In the genomic region with DNA sequence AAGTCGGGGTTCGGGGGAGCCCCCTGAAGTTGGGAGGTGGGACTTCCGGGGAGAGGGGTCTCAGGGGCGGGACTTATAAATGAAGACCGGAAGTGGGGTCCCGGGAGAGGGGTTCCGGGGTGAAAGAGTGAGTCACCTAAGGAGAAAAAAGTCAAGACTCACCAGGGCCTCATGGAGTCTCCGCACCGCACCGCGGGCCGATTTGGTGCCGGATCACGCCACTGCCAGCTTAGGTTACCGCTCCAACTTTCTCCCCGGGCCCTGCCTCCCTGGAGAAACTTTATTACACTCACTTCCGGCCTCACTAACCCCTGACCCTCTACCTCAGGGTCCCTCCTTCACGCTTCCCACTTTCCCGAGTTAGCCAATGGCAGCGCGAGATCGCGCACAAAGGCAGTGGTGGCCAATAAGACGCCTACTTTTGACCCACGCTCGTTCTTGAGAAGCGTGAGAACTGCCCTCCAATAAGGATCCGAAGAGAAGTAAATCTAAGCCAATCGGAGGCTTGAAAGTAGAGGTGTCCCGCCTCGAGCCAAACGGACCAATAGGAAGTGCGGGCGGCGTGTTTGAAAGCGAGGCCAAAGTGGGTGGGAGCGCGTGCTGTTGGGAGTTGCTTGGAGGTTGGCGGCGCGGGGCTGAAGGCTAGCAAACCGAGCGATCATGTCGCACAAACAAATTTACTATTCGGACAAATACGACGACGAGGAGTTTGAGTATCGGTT, we compare ENCODE assay signal across 1 cellular context.
TF ChIP-seq lines count a peak whose summit lies in the region.

CKS1B (plus strand) TSS at position 596 of the 722 bp plus-strand sequence; CDS start at position 661, 65 bp downstream.

TF ChIP-seq in HepG2, 621 proteins besides CTCF, POLR2A, EP300 and RAD21 (continued from another document and continues in another):
- TF ChIP-seq, protein P1, sequence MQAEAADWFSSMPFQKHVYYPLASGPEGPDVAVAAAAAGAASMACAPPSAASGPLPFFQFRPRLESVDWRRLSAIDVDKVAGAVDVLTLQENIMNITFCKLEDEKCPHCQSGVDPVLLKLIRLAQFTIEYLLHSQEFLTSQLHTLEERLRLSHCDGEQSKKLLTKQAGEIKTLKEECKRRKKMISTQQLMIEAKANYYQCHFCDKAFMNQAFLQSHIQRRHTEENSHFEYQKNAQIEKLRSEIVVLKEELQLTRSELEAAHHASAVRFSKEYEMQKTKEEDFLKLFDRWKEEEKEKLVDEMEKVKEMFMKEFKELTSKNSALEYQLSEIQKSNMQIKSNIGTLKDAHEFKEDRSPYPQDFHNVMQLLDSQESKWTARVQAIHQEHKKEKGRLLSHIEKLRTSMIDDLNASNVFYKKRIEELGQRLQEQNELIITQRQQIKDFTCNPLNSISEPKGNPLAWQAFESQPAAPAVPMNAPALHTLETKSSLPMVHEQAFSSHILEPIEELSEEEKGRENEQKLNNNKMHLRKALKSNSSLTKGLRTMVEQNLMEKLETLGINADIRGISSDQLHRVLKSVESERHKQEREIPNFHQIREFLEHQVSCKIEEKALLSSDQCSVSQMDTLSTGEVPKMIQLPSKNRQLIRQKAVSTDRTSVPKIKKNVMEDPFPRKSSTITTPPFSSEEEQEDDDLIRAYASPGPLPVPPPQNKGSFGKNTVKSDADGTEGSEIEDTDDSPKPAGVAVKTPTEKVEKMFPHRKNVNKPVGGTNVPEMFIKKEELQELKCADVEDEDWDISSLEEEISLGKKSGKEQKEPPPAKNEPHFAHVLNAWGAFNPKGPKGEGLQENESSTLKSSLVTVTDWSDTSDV (CRISPR knock-in tag; IDR thresholded peaks at IDR 0.05): no peak
- no peak; the same call in 1 of the 2 replicates for TF ChIP-seq MED1 (CRISPR knock-in tag; IDR thresholded peaks at IDR 0.05)
- TF ChIP-seq ZC3H4 (CRISPR knock-in tag; IDR thresholded peaks at IDR 0.05; ENCODE audit: borderline replicate concordance): no peak; the same call in 1 of the 2 replicates
- TF ChIP-seq, protein P2, sequence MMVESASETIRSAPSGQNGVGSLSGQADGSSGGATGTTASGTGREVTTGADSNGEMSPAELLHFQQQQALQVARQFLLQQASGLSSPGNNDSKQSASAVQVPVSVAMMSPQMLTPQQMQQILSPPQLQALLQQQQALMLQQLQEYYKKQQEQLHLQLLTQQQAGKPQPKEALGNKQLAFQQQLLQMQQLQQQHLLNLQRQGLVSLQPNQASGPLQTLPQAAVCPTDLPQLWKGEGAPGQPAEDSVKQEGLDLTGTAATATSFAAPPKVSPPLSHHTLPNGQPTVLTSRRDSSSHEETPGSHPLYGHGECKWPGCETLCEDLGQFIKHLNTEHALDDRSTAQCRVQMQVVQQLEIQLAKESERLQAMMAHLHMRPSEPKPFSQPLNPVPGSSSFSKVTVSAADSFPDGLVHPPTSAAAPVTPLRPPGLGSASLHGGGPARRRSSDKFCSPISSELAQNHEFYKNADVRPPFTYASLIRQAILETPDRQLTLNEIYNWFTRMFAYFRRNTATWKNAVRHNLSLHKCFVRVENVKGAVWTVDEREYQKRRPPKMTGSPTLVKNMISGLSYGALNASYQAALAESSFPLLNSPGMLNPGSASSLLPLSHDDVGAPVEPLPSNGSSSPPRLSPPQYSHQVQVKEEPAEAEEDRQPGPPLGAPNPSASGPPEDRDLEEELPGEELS (CRISPR knock-in tag; IDR thresholded peaks at IDR 0.05): no peak; the same call in 1 of the 2 replicates
- no peak for TF ChIP-seq SP1 (IDR thresholded peaks at IDR 0.05)
- TF ChIP-seq SP1 (CRISPR knock-in tag; IDR thresholded peaks at IDR 0.05): 0 out of 2 replicates have a peak, but pooled peaks have one; percentile 56
- TF ChIP-seq, protein P3, sequence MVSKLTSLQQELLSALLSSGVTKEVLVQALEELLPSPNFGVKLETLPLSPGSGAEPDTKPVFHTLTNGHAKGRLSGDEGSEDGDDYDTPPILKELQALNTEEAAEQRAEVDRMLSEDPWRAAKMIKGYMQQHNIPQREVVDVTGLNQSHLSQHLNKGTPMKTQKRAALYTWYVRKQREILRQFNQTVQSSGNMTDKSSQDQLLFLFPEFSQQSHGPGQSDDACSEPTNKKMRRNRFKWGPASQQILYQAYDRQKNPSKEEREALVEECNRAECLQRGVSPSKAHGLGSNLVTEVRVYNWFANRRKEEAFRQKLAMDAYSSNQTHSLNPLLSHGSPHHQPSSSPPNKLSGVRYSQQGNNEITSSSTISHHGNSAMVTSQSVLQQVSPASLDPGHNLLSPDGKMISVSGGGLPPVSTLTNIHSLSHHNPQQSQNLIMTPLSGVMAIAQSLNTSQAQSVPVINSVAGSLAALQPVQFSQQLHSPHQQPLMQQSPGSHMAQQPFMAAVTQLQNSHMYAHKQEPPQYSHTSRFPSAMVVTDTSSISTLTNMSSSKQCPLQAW (CRISPR knock-in tag; IDR thresholded peaks at IDR 0.05): no peak; the same call in 1 of the 2 replicates
- TF ChIP-seq, protein P4, sequence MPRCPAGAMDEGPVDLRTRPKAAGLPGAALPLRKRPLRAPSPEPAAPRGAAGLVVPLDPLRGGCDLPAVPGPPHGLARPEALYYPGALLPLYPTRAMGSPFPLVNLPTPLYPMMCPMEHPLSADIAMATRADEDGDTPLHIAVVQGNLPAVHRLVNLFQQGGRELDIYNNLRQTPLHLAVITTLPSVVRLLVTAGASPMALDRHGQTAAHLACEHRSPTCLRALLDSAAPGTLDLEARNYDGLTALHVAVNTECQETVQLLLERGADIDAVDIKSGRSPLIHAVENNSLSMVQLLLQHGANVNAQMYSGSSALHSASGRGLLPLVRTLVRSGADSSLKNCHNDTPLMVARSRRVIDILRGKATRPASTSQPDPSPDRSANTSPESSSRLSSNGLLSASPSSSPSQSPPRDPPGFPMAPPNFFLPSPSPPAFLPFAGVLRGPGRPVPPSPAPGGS (CRISPR knock-in tag; IDR thresholded peaks at IDR 0.05): no peak
- TF ChIP-seq TOE1 (CRISPR knock-in tag; IDR thresholded peaks at IDR 0.05): no peak
- peak; percentile 43; the same call in 1 of the 2 replicates for TF ChIP-seq SNAPC2 (CRISPR knock-in tag; IDR thresholded peaks at IDR 0.05)
- TF ChIP-seq, protein P5, sequence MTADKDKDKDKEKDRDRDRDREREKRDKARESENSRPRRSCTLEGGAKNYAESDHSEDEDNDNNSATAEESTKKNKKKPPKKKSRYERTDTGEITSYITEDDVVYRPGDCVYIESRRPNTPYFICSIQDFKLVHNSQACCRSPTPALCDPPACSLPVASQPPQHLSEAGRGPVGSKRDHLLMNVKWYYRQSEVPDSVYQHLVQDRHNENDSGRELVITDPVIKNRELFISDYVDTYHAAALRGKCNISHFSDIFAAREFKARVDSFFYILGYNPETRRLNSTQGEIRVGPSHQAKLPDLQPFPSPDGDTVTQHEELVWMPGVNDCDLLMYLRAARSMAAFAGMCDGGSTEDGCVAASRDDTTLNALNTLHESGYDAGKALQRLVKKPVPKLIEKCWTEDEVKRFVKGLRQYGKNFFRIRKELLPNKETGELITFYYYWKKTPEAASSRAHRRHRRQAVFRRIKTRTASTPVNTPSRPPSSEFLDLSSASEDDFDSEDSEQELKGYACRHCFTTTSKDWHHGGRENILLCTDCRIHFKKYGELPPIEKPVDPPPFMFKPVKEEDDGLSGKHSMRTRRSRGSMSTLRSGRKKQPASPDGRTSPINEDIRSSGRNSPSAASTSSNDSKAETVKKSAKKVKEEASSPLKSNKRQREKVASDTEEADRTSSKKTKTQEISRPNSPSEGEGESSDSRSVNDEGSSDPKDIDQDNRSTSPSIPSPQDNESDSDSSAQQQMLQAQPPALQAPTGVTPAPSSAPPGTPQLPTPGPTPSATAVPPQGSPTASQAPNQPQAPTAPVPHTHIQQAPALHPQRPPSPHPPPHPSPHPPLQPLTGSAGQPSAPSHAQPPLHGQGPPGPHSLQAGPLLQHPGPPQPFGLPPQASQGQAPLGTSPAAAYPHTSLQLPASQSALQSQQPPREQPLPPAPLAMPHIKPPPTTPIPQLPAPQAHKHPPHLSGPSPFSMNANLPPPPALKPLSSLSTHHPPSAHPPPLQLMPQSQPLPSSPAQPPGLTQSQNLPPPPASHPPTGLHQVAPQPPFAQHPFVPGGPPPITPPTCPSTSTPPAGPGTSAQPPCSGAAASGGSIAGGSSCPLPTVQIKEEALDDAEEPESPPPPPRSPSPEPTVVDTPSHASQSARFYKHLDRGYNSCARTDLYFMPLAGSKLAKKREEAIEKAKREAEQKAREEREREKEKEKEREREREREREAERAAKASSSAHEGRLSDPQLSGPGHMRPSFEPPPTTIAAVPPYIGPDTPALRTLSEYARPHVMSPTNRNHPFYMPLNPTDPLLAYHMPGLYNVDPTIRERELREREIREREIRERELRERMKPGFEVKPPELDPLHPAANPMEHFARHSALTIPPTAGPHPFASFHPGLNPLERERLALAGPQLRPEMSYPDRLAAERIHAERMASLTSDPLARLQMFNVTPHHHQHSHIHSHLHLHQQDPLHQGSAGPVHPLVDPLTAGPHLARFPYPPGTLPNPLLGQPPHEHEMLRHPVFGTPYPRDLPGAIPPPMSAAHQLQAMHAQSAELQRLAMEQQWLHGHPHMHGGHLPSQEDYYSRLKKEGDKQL (CRISPR knock-in tag; IDR thresholded peaks at IDR 0.05; ENCODE audit: low read depth): no peak
- TF ChIP-seq CCAR2 (optimal IDR thresholded peaks at IDR 0.05; ENCODE audit: low read depth, low read length): no peak
- TF ChIP-seq ZNF18 (CRISPR knock-in tag; IDR thresholded peaks at IDR 0.05; ENCODE audit: insufficient replicate concordance): no peak
- no peak for TF ChIP-seq CREBL2 (CRISPR knock-in tag; IDR thresholded peaks at IDR 0.05; ENCODE audit: borderline replicate concordance)
- peak; percentile 35; the same call in 1 of the 2 replicates for TF ChIP-seq RXRA (CRISPR knock-in tag; IDR thresholded peaks at IDR 0.05)
- TF ChIP-seq TERF1 (CRISPR knock-in tag; IDR thresholded peaks at IDR 0.05): no peak
- TF ChIP-seq SP140L (CRISPR knock-in tag; IDR thresholded peaks at IDR 0.05; ENCODE audit: borderline replicate concordance): no peak
- no peak for TF ChIP-seq ZNF790 (CRISPR knock-in tag; IDR thresholded peaks at IDR 0.05; ENCODE audit: borderline replicate concordance)
- no peak for TF ChIP-seq TP53 (CRISPR knock-in tag; conservative IDR thresholded peaks at IDR 0.05)
- TF ChIP-seq ZNF260 (CRISPR knock-in tag; IDR thresholded peaks at IDR 0.05; ENCODE audit: borderline replicate concordance, low read depth): no peak
- TF ChIP-seq ONECUT2 (CRISPR knock-in tag; IDR thresholded peaks at IDR 0.05): no peak
- peak; percentile 19; the same call in 1 of the 2 replicates for TF ChIP-seq ZNF343 (CRISPR knock-in tag; IDR thresholded peaks at IDR 0.05)
- TF ChIP-seq ZNF557 (CRISPR knock-in tag; IDR thresholded peaks at IDR 0.05): no peak
- TF ChIP-seq ATF7 (IDR thresholded peaks at IDR 0.05): no peak
- no peak for TF ChIP-seq ATF7 (CRISPR knock-in tag; IDR thresholded peaks at IDR 0.05)
- no peak for TF ChIP-seq MTF1 (CRISPR knock-in tag; IDR thresholded peaks at IDR 0.05)
- TF ChIP-seq SIX4 (CRISPR knock-in tag; IDR thresholded peaks at IDR 0.05): no peak
- TF ChIP-seq RXRB (CRISPR knock-in tag; IDR thresholded peaks at IDR 0.05; ENCODE audit: borderline replicate concordance): no peak
- TF ChIP-seq CCDC6 (CRISPR knock-in tag; IDR thresholded peaks at IDR 0.05): peak; percentile 89; the same call in 1 of the 2 replicates
- TF ChIP-seq ZSCAN20 (CRISPR knock-in tag; IDR thresholded peaks at IDR 0.05; ENCODE audit: borderline replicate concordance): no peak
- no peak for TF ChIP-seq TBL1XR1 (IDR thresholded peaks at IDR 0.05; ENCODE audit: borderline replicate concordance, low read length, partially characterized antibody)
- peak; percentile 97 for TF ChIP-seq ATF7-NPFF (CRISPR knock-in tag; IDR thresholded peaks at IDR 0.05; ENCODE audit: low read depth)
- TF ChIP-seq ZFP62 (CRISPR knock-in tag; IDR thresholded peaks at IDR 0.05): no peak
- peak; percentile 71; the same call in 1 of the 2 replicates for TF ChIP-seq ZNF780A (CRISPR knock-in tag; IDR thresholded peaks at IDR 0.05)
- TF ChIP-seq ZNF605 (CRISPR knock-in tag; IDR thresholded peaks at IDR 0.05): peak; percentile 50; the same call in 1 of the 2 replicates
- 0 out of 2 replicates have a peak, but pooled peaks have one; percentile 58 for TF ChIP-seq ARID2 (CRISPR knock-in tag; IDR thresholded peaks at IDR 0.05; ENCODE audit: borderline replicate concordance)
- TF ChIP-seq, protein P6, sequence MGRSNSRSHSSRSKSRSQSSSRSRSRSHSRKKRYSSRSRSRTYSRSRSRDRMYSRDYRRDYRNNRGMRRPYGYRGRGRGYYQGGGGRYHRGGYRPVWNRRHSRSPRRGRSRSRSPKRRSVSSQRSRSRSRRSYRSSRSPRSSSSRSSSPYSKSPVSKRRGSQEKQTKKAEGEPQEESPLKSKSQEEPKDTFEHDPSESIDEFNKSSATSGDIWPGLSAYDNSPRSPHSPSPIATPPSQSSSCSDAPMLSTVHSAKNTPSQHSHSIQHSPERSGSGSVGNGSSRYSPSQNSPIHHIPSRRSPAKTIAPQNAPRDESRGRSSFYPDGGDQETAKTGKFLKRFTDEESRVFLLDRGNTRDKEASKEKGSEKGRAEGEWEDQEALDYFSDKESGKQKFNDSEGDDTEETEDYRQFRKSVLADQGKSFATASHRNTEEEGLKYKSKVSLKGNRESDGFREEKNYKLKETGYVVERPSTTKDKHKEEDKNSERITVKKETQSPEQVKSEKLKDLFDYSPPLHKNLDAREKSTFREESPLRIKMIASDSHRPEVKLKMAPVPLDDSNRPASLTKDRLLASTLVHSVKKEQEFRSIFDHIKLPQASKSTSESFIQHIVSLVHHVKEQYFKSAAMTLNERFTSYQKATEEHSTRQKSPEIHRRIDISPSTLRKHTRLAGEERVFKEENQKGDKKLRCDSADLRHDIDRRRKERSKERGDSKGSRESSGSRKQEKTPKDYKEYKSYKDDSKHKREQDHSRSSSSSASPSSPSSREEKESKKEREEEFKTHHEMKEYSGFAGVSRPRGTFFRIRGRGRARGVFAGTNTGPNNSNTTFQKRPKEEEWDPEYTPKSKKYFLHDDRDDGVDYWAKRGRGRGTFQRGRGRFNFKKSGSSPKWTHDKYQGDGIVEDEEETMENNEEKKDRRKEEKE (IDR thresholded peaks at IDR 0.05): no peak
- TF ChIP-seq SALL2 (CRISPR knock-in tag; IDR thresholded peaks at IDR 0.05): no peak
- no peak for TF ChIP-seq ZNF44 (CRISPR knock-in tag; IDR thresholded peaks at IDR 0.05)
